ENCODE assay signal across 18 cellular contexts in the genomic region with DNA sequence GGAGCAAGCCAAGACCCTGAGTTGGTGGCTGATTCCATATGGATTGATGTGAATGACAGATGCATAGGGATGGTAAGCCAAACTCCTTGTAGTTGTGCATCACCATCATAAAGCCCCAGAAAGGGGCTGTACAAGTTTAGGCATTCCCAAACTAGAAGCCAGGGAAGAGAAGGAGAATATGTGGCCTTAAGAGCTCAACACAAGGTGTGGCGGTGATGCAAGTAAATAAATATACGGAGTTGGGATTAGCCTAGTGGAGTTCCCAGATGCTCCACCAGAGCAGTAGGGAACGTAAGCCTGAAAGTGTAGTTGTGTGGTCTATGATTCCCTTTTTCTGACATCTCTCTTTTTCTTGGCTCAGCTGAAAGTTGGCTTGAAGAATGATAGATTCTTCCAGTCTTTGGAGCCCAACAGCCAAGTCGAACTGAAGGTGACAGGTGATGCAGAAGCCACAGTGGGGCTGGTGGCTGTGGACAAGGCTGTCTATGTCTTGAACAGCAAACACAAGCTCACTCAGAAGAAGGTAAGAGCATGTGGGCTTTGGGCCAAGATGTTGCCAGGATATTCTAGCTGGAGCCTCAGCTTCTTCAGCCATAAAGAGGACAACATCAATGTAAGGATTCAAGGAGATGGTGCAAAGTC. TPM values are rescaled to one million over a fixed set of nuclear protein-coding genes. Genes with fewer than 3 reads are reported as not detected.
DNase-seq lines count a peak whose midpoint lies in the region; ATAC-seq and TF ChIP-seq lines count a peak whose summit lies in the region.
"Had no signal": no experiment of that assay in that cellular context is flagged by ENCODE, and none has a peak within 500 bp of the region (broad histone marks: within the 10 kb centered on the region; RNA-seq: fewer than 3 reads in every experiment).

No MANE protein-coding gene starts in this region.

- H3K79me2 ChIP-seq in fibroblast of lung (ENCODE audit: control insufficient read depth, insufficient read depth, low read length), result no peaks in the 10 kb centered on the region

- TF ChIP-seq POLR2A in right lobe of liver (IDR thresholded peaks at IDR 0.05), result no peak

- H3K36me3 ChIP-seq in cardiac muscle cell (no peaks in the 10 kb centered on the region), fibroblast of lung (ENCODE audit: control insufficient read depth, insufficient read depth, low read length) (no peaks in the 10 kb centered on the region), right lobe of liver (peaks cover 0 to 6% (median 0%) of the 10 kb centered on the region in 4 donors)
- H3K36me3 ChIP-seq: transverse colon had no signal

- peak; percentile 41 to 49 for DNase-seq in cardiac muscle cell (ENCODE audit: low read depth in 1 of 2, low spot score in 1 of 2)
- no peak for DNase-seq in left ventricle myocardium superior
- DNase-seq in RPMI8226, result peak; percentile 31
- peak; percentile 48 to 60 for DNase-seq in fibroblast of lung (ENCODE audit: low read depth in 2 of 2)
- DNase-seq in stimulated activated CD4-positive, alpha-beta T cell treated with anti-CD3 and anti-CD28 coated beads, Interleukin-4, amount 100 ng/mL, for 24 hours, result no peak
- DNase-seq in right lobe of liver, result no peak
- no peak for DNase-seq in epidermal melanocyte (ENCODE audit: insufficient read length, low spot score)
- DNase-seq: activated CD4-positive, alpha-beta T cell treated with anti-CD3 and anti-CD28 coated beads, Interleukin-2, amount 50 U/mL, for 48 hours; amygdala; Caco-2; effector CD4-positive, alpha-beta T cell; glutamatergic neuron; NCI-H524 treated with DMSO at 0.1 percent for 48 hours; transverse colon had no signal

- H3K4me2 ChIP-seq in fibroblast of lung (ENCODE audit: extremely low read depth, insufficient read depth, low read length), result no peak overlapping the region

- TF ChIP-seq CTCF in cardiac muscle cell (IDR thresholded peaks at IDR 0.05; ENCODE audit: low read depth, low read length), result no peak
- TF ChIP-seq CTCF in fibroblast of lung (conservative IDR thresholded peaks at IDR 0.05 in 1 of 2, IDR thresholded peaks at IDR 0.05 in 1 of 2; ENCODE audit: low read depth in 1 of 2, low read length in 2 of 2), result no peak
- TF ChIP-seq CTCF in right lobe of liver (IDR thresholded peaks at IDR 0.05), result no peak

- H3K27ac ChIP-seq in cardiac muscle cell (no peak overlapping the region), fibroblast of lung (ENCODE audit: insufficient read depth, low read length) (no peak overlapping the region), temporal lobe (ENCODE audit: low read depth, low read length) (peak overlapping the region; percentile 1), right lobe of liver (no peak overlapping the region)
- H3K27ac ChIP-seq: transverse colon had no signal

- intact Hi-C loops in left ventricle myocardium superior (cut with micrococcal nuclease) (no loop called here), right lobe of liver (cut with DNase I) (no loop called here)

- H3K9me3 ChIP-seq in cardiac muscle cell (ENCODE audit: low read depth) (peaks cover 4% of the 10 kb centered on the region), fibroblast of lung (ENCODE audit: control insufficient read depth, insufficient read depth, low read depth, low read length) (peaks cover 3% of the 10 kb centered on the region), right lobe of liver (peaks cover 0 to 15% (median 0%) of the 10 kb centered on the region in 4 donors)
- H3K9me3 ChIP-seq: Caco-2 had no signal

- 71% methylated on average over 3 of the region's 4 CpGs for WGBS in right lobe of liver (ENCODE audit: insufficient coverage, low coverage, low lambda C conversion rate, missing lambda C conversion rate)

- H3K9ac ChIP-seq in fibroblast of lung (ENCODE audit: insufficient read depth, low read length), result no peak overlapping the region

- H3K4me1 ChIP-seq in cardiac muscle cell (ENCODE audit: low read depth) (no peaks in the 10 kb centered on the region), fibroblast of lung (ENCODE audit: control insufficient read depth, extremely low read depth, insufficient read depth, low read length) (no peaks in the 10 kb centered on the region), right lobe of liver (peaks cover 0 to 3% (median 0%) of the 10 kb centered on the region in 4 donors)
- H3K4me1 ChIP-seq: Caco-2, transverse colon had no signal

- H3K4me3 ChIP-seq in cardiac muscle cell, result no peak overlapping the region
- H3K4me3 ChIP-seq in fibroblast of lung (replicated peaks in 1 of 4; ENCODE audit: control extremely low read depth in 1 of 4, insufficient read depth in 1 of 4, low read depth in 3 of 4, low read length in 4 of 4), result no peak overlapping the region
- no peak overlapping the region for H3K4me3 ChIP-seq in right lobe of liver
- H3K4me3 ChIP-seq: transverse colon had no signal

- H2AFZ ChIP-seq in fibroblast of lung (ENCODE audit: low read length), result no peak overlapping the region

- ATAC-seq in left ventricle myocardium superior (no peak), right lobe of liver (no peak)

- no peaks in the 10 kb centered on the region for H4K20me1 ChIP-seq in fibroblast of lung (ENCODE audit: control insufficient read depth, extremely low read depth, insufficient read depth, low read length)

- H3K27me3 ChIP-seq in cardiac muscle cell, result no peaks in the 10 kb centered on the region
- H3K27me3 ChIP-seq in fibroblast of lung (ENCODE audit: control insufficient read depth, insufficient read depth, low read length), result no peaks in the 10 kb centered on the region
- H3K27me3 ChIP-seq in right lobe of liver, result no peaks in the 10 kb centered on the region

RNA-seq across cellular contexts. Expression of a gene that starts 30.1 kb away (rescaled TPM):
- total RNA-seq in cardiac muscle cell (not detected in 2 replicates), left ventricle myocardium superior (not detected), fibroblast of lung (not detected in 2 replicates), temporal lobe (not detected), right lobe of liver (not detected)
- polyA plus RNA-seq in cardiac muscle cell (not detected in 2 replicates), fibroblast of lung (0.06 TPM in 1 of 2 replicates, not detected in the other)
- polyA plus RNA-seq in fibroblast of lung (2012), result not detected in 2 replicates
- not detected in 2 replicates for polyA minus RNA-seq in fibroblast of lung (ENCODE audit: low replicate concordance)
- total RNA-seq: activated T-helper 1 cell treated with anti-CD3 and anti-CD28 coated beads, Interleukin-12 subunit alpha, Interleukin-12 subunit beta, Interleukin-2, Interleukin-4 antibody, amounts not matched to agents 30 ng/mL and 10 ng/mL and 1 ng/mL, durations not matched to agents 14 hours and 24 hours and 36 hours; Caco-2; kidney epithelial cell; progenitor cell of endocrine pancreas; transverse colon had no signal

RNA-seq across cellular contexts. Expression of a gene that starts 33.1 kb away (rescaled TPM):
- total RNA-seq in cardiac muscle cell (not detected in 2 replicates), left ventricle myocardium superior (9.6 TPM), fibroblast of lung (0.77 and 1.2 TPM in 2 replicates), temporal lobe (1.7 TPM), right lobe of liver (10 to 100 TPM in 2 of 6 experiments, 1 to 10 TPM in 4; 3.3 to 20.2 (median 9.4) TPM)
- polyA plus RNA-seq in cardiac muscle cell (0.24 TPM in 1 of 2 replicates, not detected in the other), fibroblast of lung (0.56 and 33.7 TPM in 2 replicates)
- 1.6 and 85.2 TPM in 2 replicates for polyA plus RNA-seq in fibroblast of lung (2012)
- 1.7 and 70.1 TPM in 2 replicates for polyA minus RNA-seq in fibroblast of lung (ENCODE audit: low replicate concordance)
- total RNA-seq: Caco-2 had no signal

RNA-seq across cellular contexts. Expression of a gene that starts 42.7 kb away (rescaled TPM):
- total RNA-seq in cardiac muscle cell, result 3.4 and 7.8 TPM in 2 replicates
- polyA plus RNA-seq in cardiac muscle cell, result 2.2 and 4.8 TPM in 2 replicates
- total RNA-seq in left ventricle myocardium superior, result 8.2 TPM
- 25.7 and 29.4 TPM in 2 replicates for total RNA-seq in fibroblast of lung
- 17.0 and 29.0 TPM in 2 replicates for polyA plus RNA-seq in fibroblast of lung
- polyA plus RNA-seq in fibroblast of lung (2012), result 20.6 and 28.2 TPM in 2 replicates
- 14.5 and 15.7 TPM in 2 replicates for polyA minus RNA-seq in fibroblast of lung (ENCODE audit: low replicate concordance)
- 4.9 TPM for total RNA-seq in temporal lobe
- 100 to 1,000 TPM in 1 of 6 experiments, 10 to 100 TPM in 5; 68.5 to 119 (median 88.9) TPM for total RNA-seq in right lobe of liver

RNA-seq across cellular contexts. Expression of a gene that starts 59.1 kb away (rescaled TPM):
- total RNA-seq in cardiac muscle cell (0.51 and 0.88 TPM in 2 replicates), left ventricle myocardium superior (not detected), fibroblast of lung (0.26 and 0.33 TPM in 2 replicates), temporal lobe (under 0.01 TPM), right lobe of liver (10 to 100 TPM; 12.6 to 18.6 (median 15.0) TPM)
- polyA plus RNA-seq in cardiac muscle cell (0.62 and 0.75 TPM in 2 replicates), fibroblast of lung (0.12 and 0.14 TPM in 2 replicates)
- 0.15 and 0.16 TPM in 2 replicates for polyA plus RNA-seq in fibroblast of lung (2012)
- polyA minus RNA-seq in fibroblast of lung (ENCODE audit: low replicate concordance), result 0.44 TPM in 1 of 2 replicates, not detected in the other
- total RNA-seq: progenitor cell of endocrine pancreas had no signal

Comparison
In these comparisons a context has a peak if more than half of its experiments do, and no peak if none do; other contexts are left out.
1. DNase-seq: peak in cardiac muscle cell (2 of 2), RPMI8226 (single experiment) and fibroblast of lung (2 of 2); none in left ventricle myocardium superior (single experiment), stimulated activated CD4-positive, alpha-beta T cell treated with anti-CD3 and anti-CD28 coated beads, Interleukin-4, amount 100 ng/mL, for 24 hours (single experiment), right lobe of liver (0 of 3) and epidermal melanocyte (single experiment).